In the genomic region with DNA sequence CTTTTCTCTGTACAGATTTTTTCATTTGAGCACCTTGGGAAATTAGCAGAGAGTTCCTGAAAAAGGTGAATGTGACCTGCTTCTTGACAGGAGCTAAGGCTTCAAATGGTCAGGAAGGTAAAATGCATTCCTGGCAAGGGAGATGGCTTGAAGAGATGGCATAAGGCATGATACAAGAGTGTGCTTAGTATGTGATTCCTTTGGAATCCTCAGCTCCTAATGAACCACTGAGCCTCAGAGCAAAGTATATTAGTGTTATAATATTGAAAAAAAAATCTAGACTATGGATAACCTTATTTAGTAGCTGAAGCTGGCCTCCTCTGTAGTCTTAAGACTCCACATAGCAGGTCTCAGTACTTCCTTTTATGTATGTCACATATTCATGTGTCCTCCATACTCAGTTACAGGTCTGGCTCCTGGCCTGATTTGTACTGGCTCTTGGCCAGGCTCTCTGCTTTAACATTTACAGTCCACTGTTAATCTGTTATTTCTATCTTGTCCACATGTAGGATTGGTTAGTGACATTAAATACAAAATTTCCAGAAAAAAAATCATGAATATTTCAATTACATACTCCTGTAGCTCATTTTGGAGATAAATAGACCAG, we compare ENCODE assay signal across 17 cellular contexts. TPM values are rescaled to one million over a fixed set of nuclear protein-coding genes. Genes with fewer than 3 reads are reported as not detected.
A peak's percentile ranks its signal among the peaks of the same experiment; 100 is the strongest.
DNase-seq lines count a peak whose midpoint lies in the region; ATAC-seq and TF ChIP-seq lines count a peak whose summit lies in the region.
"Had no signal": no experiment of that assay in that cellular context is flagged by ENCODE, and none has a peak within 500 bp of the region (broad histone marks: within the 10 kb centered on the region; RNA-seq: fewer than 3 reads in every experiment).

No MANE protein-coding gene starts in this region.

- CTCF ChIA-PET in WTC11 (lab: Charles Lee) = interaction anchor here (1.2 kb wide), 1 partner anchor 18 kb away, joined by 3 read pairs; the partner anchor contains the start of genes KLHL28 and TOGARAM1

- no peaks in the 10 kb centered on the region for H3K36me3 ChIP-seq in body of pancreas (replicated peaks in 1 of 2; ENCODE audit: insufficient read depth in 1 of 2, low read depth in 2 of 2)
- H3K36me3 ChIP-seq: neural progenitor cell had no signal

- H3K4me3 ChIP-seq in body of pancreas = no peak overlapping the region
- H3K4me3 ChIP-seq: neural progenitor cell, SK-N-MC had no signal

- no peak overlapping the region for H3K27ac ChIP-seq in body of pancreas
- H3K27ac ChIP-seq: neural progenitor cell, SK-N-MC had no signal

- H3K4me1 Mint-ChIP-seq in WTC11 = peaks cover 5% of the 10 kb centered on the region; the same call in 1 of the 2 replicates
- H3K4me1 Mint-ChIP-seq: neural progenitor cell had no signal

- H3K27ac Mint-ChIP-seq in WTC11 = no peak overlapping the region
- H3K27ac Mint-ChIP-seq: activated naive CD8-positive, alpha-beta T cell; neural progenitor cell; stimulated activated naive CD8-positive, alpha-beta T cell treated with anti-CD3 and anti-CD28 coated beads, Interleukin-15, Interleukin-2, amounts not matched to agents 100 ng/mL and 50 ng/mL, for 24 hours had no signal

- ATAC-seq in Right ventricle myocardium superior (ENCODE audit: poor library complexity) = peak; percentile 85
- ATAC-seq in body of pancreas = no peak
- ATAC-seq in WTC11 = no peak

- no peak for TF ChIP-seq POLR2A in body of pancreas (IDR thresholded peaks at IDR 0.05)

- H3K9me3 Mint-ChIP-seq in WTC11 = no peaks in the 10 kb centered on the region
- H3K9me3 Mint-ChIP-seq: neural progenitor cell had no signal

- POLR2A ChIA-PET in WTC11 (lab: Charles Lee) = no interaction called here

- H3K27me3 Mint-ChIP-seq in WTC11 (ENCODE audit: low read depth) = no peaks in the 10 kb centered on the region
- H3K27me3 Mint-ChIP-seq: activated naive CD8-positive, alpha-beta T cell; stimulated activated naive CD8-positive, alpha-beta T cell treated with anti-CD3 and anti-CD28 coated beads, Interleukin-15, Interleukin-2, amounts not matched to agents 100 ng/mL and 50 ng/mL, for 24 hours had no signal

- DNase-seq in Right ventricle myocardium superior (peak; percentile 75), cardiac septum (ENCODE audit: low spot score) (no peak), body of pancreas (peak; percentile 25 to 75 (median 46)), iris pigment epithelial cell (ENCODE audit: low read depth) (peak; percentile 31), WTC11 (ENCODE audit: low spot score) (no peak), superior temporal gyrus (ENCODE audit: extremely low spot score) (no peak), AG20443 (ENCODE audit: low spot score) (no peak), OCI-M1 (lab: John Stamatoyannopoulos, UW) (no peak)
- DNase-seq: effector CD4-positive, alpha-beta T cell; hippocampal formation; midbrain; NCI-H1694; NCI-H510A had no signal

- TF ChIP-seq CTCF in body of pancreas (IDR thresholded peaks at IDR 0.05) (no peak), WTC11 (IDR thresholded peaks at IDR 0.05) (no peak)

- no peaks in the 10 kb centered on the region for H3K9me3 ChIP-seq in body of pancreas

- H3K4me1 ChIP-seq in body of pancreas = peaks cover 11% of the 10 kb centered on the region
- H3K4me1 ChIP-seq: neural progenitor cell had no signal

- H3K36me3 Mint-ChIP-seq in WTC11 = no peaks in the 10 kb centered on the region
- H3K36me3 Mint-ChIP-seq: neural progenitor cell had no signal

- intact Hi-C loops in Right ventricle myocardium superior (cut with DNase I) (no loop called here), cardiac septum (cut with DNase I) (no loop called here), body of pancreas (cut with DNase I) (no loop called here)

- H3K4me3 Mint-ChIP-seq in WTC11 = no peak overlapping the region
- H3K4me3 Mint-ChIP-seq: activated naive CD8-positive, alpha-beta T cell; neural progenitor cell; stimulated activated naive CD8-positive, alpha-beta T cell treated with anti-CD3 and anti-CD28 coated beads, Interleukin-15, Interleukin-2, amounts not matched to agents 100 ng/mL and 50 ng/mL, for 24 hours had no signal

- H3K27me3 ChIP-seq in body of pancreas = no peaks in the 10 kb centered on the region
- H3K27me3 ChIP-seq: neural progenitor cell had no signal

TF ChIP-seq in WTC11, 78 proteins besides CTCF, POLR2A, EP300 and RAD21:
- TF ChIP-seq ZNF281 (CRISPR knock-in tag; IDR thresholded peaks at IDR 0.05) = no peak
- TF ChIP-seq SMAD4 (CRISPR knock-in tag; IDR thresholded peaks at IDR 0.05) = no peak
- TF ChIP-seq ATF1 (CRISPR knock-in tag; IDR thresholded peaks at IDR 0.05) = no peak
- no peak for TF ChIP-seq E2F5 (CRISPR knock-in tag; IDR thresholded peaks at IDR 0.05)
- no peak for TF ChIP-seq TEAD1 (CRISPR knock-in tag; IDR thresholded peaks at IDR 0.05)
- TF ChIP-seq FOXK1 (CRISPR knock-in tag; IDR thresholded peaks at IDR 0.05) = no peak
- TF ChIP-seq SMAD3 (CRISPR knock-in tag; IDR thresholded peaks at IDR 0.05; ENCODE audit: borderline replicate concordance) = no peak
- TF ChIP-seq OVOL2 (CRISPR knock-in tag; IDR thresholded peaks at IDR 0.05; ENCODE audit: borderline replicate concordance) = no peak
- TF ChIP-seq NR2C2 (CRISPR knock-in tag; IDR thresholded peaks at IDR 0.05) = no peak
- no peak for TF ChIP-seq PRRX2 (CRISPR knock-in tag; IDR thresholded peaks at IDR 0.05)
- TF ChIP-seq, protein P1, sequence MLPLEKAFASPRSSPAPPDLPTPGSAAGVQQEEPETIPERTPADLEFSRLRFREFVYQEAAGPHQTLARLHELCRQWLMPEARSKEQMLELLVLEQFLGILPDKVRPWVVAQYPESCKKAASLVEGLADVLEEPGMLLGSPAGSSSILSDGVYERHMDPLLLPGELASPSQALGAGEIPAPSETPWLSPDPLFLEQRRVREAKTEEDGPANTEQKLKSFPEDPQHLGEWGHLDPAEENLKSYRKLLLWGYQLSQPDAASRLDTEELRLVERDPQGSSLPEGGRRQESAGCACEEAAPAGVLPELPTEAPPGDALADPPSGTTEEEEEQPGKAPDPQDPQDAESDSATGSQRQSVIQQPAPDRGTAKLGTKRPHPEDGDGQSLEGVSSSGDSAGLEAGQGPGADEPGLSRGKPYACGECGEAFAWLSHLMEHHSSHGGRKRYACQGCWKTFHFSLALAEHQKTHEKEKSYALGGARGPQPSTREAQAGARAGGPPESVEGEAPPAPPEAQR (CRISPR knock-in tag; IDR thresholded peaks at IDR 0.05) = no peak
- no peak for TF ChIP-seq ZNF416 (CRISPR knock-in tag; IDR thresholded peaks at IDR 0.05)
- TF ChIP-seq JUN (CRISPR knock-in tag; IDR thresholded peaks at IDR 0.05) = no peak
TF ChIP-seq in WTC11: peak in this region for 0.

RNA-seq across cellular contexts. Expression of gene TOGARAM1, which starts 17.9 kb away (rescaled TPM):
- total RNA-seq in Right ventricle myocardium superior = 20.0 TPM
- total RNA-seq in cardiac septum = 16.3 TPM
- 10 to 100 TPM; 23.6 to 38.6 TPM for total RNA-seq in body of pancreas
- total RNA-seq in WTC11 (2021) = 6.4 to 6.9 TPM (median 6.6 TPM) in 3 replicates

RNA-seq across cellular contexts. Expression of gene KLHL28, which starts 18.1 kb away (rescaled TPM):
- total RNA-seq in Right ventricle myocardium superior (12.2 TPM), cardiac septum (11.2 TPM), body of pancreas (1 to 10 TPM; 5.9 to 8.0 TPM), WTC11 (2021) (8.7 to 9.8 TPM (median 9.0 TPM) in 3 replicates)

Comparison
In these comparisons a context has a peak if more than half of its experiments do, and no peak if none do; other contexts are left out.
1. DNase-seq: peak in Right ventricle myocardium superior (single experiment), body of pancreas (4 of 4) and iris pigment epithelial cell (single experiment); none in cardiac septum (single experiment), WTC11 (single experiment), superior temporal gyrus (single experiment), AG20443 (single experiment) and OCI-M1 (single experiment).